In genomic region chr15:70512772-70513362, GRCh38 we compare ENCODE assay signal across 8 cellular contexts.
A peak's percentile ranks its signal among the peaks of the same experiment; 100 is the strongest.
DNase-seq lines count a peak whose midpoint lies in the region; ATAC-seq and TF ChIP-seq lines count a peak whose summit lies in the region.

No MANE protein-coding gene starts in this region.

- no peak overlapping the region for H3K27ac ChIP-seq in CD4-positive, alpha-beta memory T cell (ENCODE audit: low read depth, low read length)
- no peak overlapping the region for H3K27ac ChIP-seq in colonic mucosa
- H3K27ac ChIP-seq in naive thymus-derived CD4-positive, alpha-beta T cell (ENCODE audit: low read depth, low read length), result no peak overlapping the region

- peaks cover 2 to 39% (median 25%) of the 10 kb centered on the region in 8 donors for H3K9me3 Mint-ChIP-seq in CD4-positive, alpha-beta memory T cell
- peaks cover 7 to 44% (median 25%) of the 10 kb centered on the region in 11 donors for H3K9me3 Mint-ChIP-seq in naive thymus-derived CD4-positive, alpha-beta T cell

- peaks cover 9 to 28% (median 18%) of the 10 kb centered on the region in 4 donors for H3K4me1 Mint-ChIP-seq in CD4-positive, alpha-beta memory T cell
- peaks cover 10 to 38% (median 17%) of the 10 kb centered on the region in 7 donors for H3K4me1 Mint-ChIP-seq in naive thymus-derived CD4-positive, alpha-beta T cell

- no peaks in the 10 kb centered on the region for H3K27me3 ChIP-seq in CD4-positive, alpha-beta memory T cell (ENCODE audit: insufficient read depth, low read length)
- H3K27me3 ChIP-seq in colonic mucosa, result no peaks in the 10 kb centered on the region
- H3K27me3 ChIP-seq in naive thymus-derived CD4-positive, alpha-beta T cell (ENCODE audit: control insufficient read depth in 2 of 2, insufficient read depth in 2 of 2, low read length in 2 of 2), result no peaks in the 10 kb centered on the region

- H3K4me1 ChIP-seq in CD4-positive, alpha-beta memory T cell (ENCODE audit: insufficient read depth, low read length), result peaks cover 20% of the 10 kb centered on the region
- H3K4me1 ChIP-seq in colonic mucosa, result no peaks in the 10 kb centered on the region
- H3K4me1 ChIP-seq in naive thymus-derived CD4-positive, alpha-beta T cell (ENCODE audit: control insufficient read depth in 2 of 2, insufficient read depth in 2 of 2, low read length in 2 of 2), result peaks cover 0 to 10% of the 10 kb centered on the region in 2 donors

- no peak overlapping the region for H3K9ac ChIP-seq in colonic mucosa (ENCODE audit: low read depth in 2 of 2, low read length in 2 of 2)

- TF ChIP-seq POLR2A in lower leg skin (IDR thresholded peaks at IDR 0.05), result no peak

- CTCF ChIA-PET in CD4-positive, alpha-beta memory T cell (lab: Charles Lee; ENCODE audit: partially characterized antibody), result interaction anchor here (0.9 to 5.4 kb wide), 13 partner anchors 8 to 1034 kb away, joined by 3 to 33 read pairs (median 7); no protein-coding TSS in a partner anchor
- CTCF ChIA-PET in naive thymus-derived CD4-positive, alpha-beta T cell (lab: Charles Lee), result interaction anchor here (0.7 to 1.8 kb wide), 6 partner anchors 9 to 1037 kb away, joined by 3 to 5 read pairs (median 4); no protein-coding TSS in a partner anchor

- intact Hi-C loops in CD4-positive, alpha-beta memory T cell (cut with micrococcal nuclease), result loop anchor here (1.0 to 2.0 kb wide), 4 partner anchors 20 to 1038 kb away; no protein-coding TSS in a partner anchor
- intact Hi-C loops in colonic mucosa (cut with DNase I) (no loop called here), lower leg skin (cut with DNase I; ENCODE audit: low total_unique reads) (no loop called here)
- intact Hi-C loops in naive thymus-derived CD4-positive, alpha-beta T cell (cut with micrococcal nuclease), result loop anchor here (1.0 to 2.0 kb wide), 7 partner anchors 21 to 1038 kb away; no protein-coding TSS in a partner anchor

- H3K4me3 ChIP-seq in CD4-positive, alpha-beta memory T cell (ENCODE audit: low read length in 2 of 2), result no peak overlapping the region
- no peak overlapping the region for H3K4me3 ChIP-seq in colonic mucosa
- no peak overlapping the region for H3K4me3 ChIP-seq in naive thymus-derived CD4-positive, alpha-beta T cell (ENCODE audit: low read length)
- H3K4me3 ChIP-seq in lower leg skin (ENCODE audit: low read depth, poor library complexity, severe bottlenecking), result no peak overlapping the region

- peaks cover 0 to 9% of the 10 kb centered on the region in 2 donors for H3K9me3 ChIP-seq in CD4-positive, alpha-beta memory T cell (ENCODE audit: control insufficient read depth in 1 of 2, low read length in 2 of 2)
- no peaks in the 10 kb centered on the region for H3K9me3 ChIP-seq in colonic mucosa
- peaks cover 0 to 17% (median 0%) of the 10 kb centered on the region in 3 experiments for H3K9me3 ChIP-seq in naive thymus-derived CD4-positive, alpha-beta T cell (ENCODE audit: control insufficient read depth in 2 of 3, low read length in 3 of 3)

- H3K27me3 Mint-ChIP-seq in CD4-positive, alpha-beta memory T cell, result no peaks in the 10 kb centered on the region
- peaks cover 0 to 28% (median 0%) of the 10 kb centered on the region in 5 donors for H3K27me3 Mint-ChIP-seq in naive thymus-derived CD4-positive, alpha-beta T cell

- ATAC-seq in GM19351 (IDR thresholded peaks at IDR 0.05; ENCODE audit: unreplicated experiment) (peak; percentile 67), HG03520 (IDR thresholded peaks at IDR 0.05; ENCODE audit: unreplicated experiment) (no peak)
- ATAC-seq in naive thymus-derived CD4-positive, alpha-beta T cell, result peak; percentile 79

- peak; percentile 51 for TF ChIP-seq CTCF in colonic mucosa (IDR thresholded peaks at IDR 0.05)
- no peak for TF ChIP-seq CTCF in lower leg skin (IDR thresholded peaks at IDR 0.05)

- H3K36me3 ChIP-seq in CD4-positive, alpha-beta memory T cell (ENCODE audit: insufficient read depth, low read length), result no peaks in the 10 kb centered on the region
- no peaks in the 10 kb centered on the region for H3K36me3 ChIP-seq in colonic mucosa
- H3K36me3 ChIP-seq in naive thymus-derived CD4-positive, alpha-beta T cell (ENCODE audit: control insufficient read depth in 2 of 3, insufficient read depth in 3 of 3, low read length in 3 of 3), result no peaks in the 10 kb centered on the region

- DNase-seq in CD4-positive, alpha-beta memory T cell, result peak; percentile 55 to 67 (median 59)
- DNase-seq in HUDEP-2 (lab: John Stamatoyannopoulos, UW; ENCODE audit: unreplicated experiment in 76 of 76) (peak in 65 of 76 experiments; percentile 5 to 79 (median 39)), T-helper 2 cell (peak in 4 of 5 experiments; percentile 29 to 71 (median 39)), colonic mucosa (peak; percentile 41), lower leg skin (ENCODE audit: low spot score in 2 of 2) (no peak)
- peak; percentile 30 to 72 (median 45) for DNase-seq in naive thymus-derived CD4-positive, alpha-beta T cell

- H3K36me3 Mint-ChIP-seq in CD4-positive, alpha-beta memory T cell, result peaks cover 3 to 18% of the 10 kb centered on the region in 2 donors
- H3K36me3 Mint-ChIP-seq in naive thymus-derived CD4-positive, alpha-beta T cell, result peaks cover 12 to 37% (median 27%) of the 10 kb centered on the region in 5 donors

- POLR2A ChIA-PET in CD4-positive, alpha-beta memory T cell (lab: Charles Lee; ENCODE audit: partially characterized antibody), result interaction anchor here (1.0 kb wide), 1 partner anchor 9 kb away, joined by 3 read pairs; no protein-coding TSS in a partner anchor
- POLR2A ChIA-PET in naive thymus-derived CD4-positive, alpha-beta T cell (lab: Charles Lee), result interaction anchor here (0.6 to 1.2 kb wide), 4 partner anchors 22 to 827 kb away, joined by 3 to 4 read pairs (median 4); no protein-coding TSS in a partner anchor

- 77 to 84% methylated on average over 8 of the region's 8 CpGs for WGBS in lower leg skin, 2 donors

- H3K4me3 Mint-ChIP-seq in CD4-positive, alpha-beta memory T cell, result no peak overlapping the region
- H3K4me3 Mint-ChIP-seq in naive thymus-derived CD4-positive, alpha-beta T cell, result no peak overlapping the region

- peak overlapping the region in 1 of 7 donors; percentile 43 for H3K27ac Mint-ChIP-seq in CD4-positive, alpha-beta memory T cell
- peak overlapping the region in 1 of 9 donors; percentile 32 for H3K27ac Mint-ChIP-seq in naive thymus-derived CD4-positive, alpha-beta T cell

Comparison
In these comparisons a context has a peak if more than half of its experiments do, and no peak if none do; other contexts are left out.
1. DNase-seq: peak in CD4-positive, alpha-beta memory T cell (5 of 5), HUDEP-2 (65 of 76), T-helper 2 cell (4 of 5), colonic mucosa (single experiment) and naive thymus-derived CD4-positive, alpha-beta T cell (9 of 9); none in lower leg skin (0 of 2).
2. intact Hi-C loops: an anchor here in CD4-positive, alpha-beta memory T cell (1.0 to 2.0 kb wide) and naive thymus-derived CD4-positive, alpha-beta T cell (1.0 to 2.0 kb wide); none called in colonic mucosa and lower leg skin.